Comparison of ENCODE assay signal across 33 cellular contexts in the genomic region with DNA sequence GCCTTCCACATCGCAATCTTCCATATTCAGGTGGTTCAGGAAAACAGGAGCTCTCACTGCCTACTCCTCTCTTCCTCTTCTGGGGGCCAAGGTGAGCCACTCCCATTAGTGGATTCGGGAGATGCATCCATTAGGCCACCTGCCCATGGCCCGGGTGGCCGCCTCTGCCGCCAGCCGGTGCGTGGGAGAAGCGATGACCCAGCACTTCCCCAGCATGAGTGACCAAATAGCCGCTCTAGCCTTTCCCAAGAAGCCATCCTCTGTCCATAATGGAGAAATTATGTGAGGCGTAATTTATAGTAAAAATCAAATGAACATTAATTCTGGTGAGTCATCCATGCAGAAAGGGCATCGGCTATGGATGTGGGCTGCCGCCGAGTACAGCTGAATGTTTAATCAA.
"Had no signal": no experiment of that assay in that cellular context is flagged by ENCODE, and none has a peak within 500 bp of the region (broad histone marks: within the 10 kb centered on the region; RNA-seq: fewer than 3 reads in every experiment).

No MANE protein-coding gene starts in this region.

- H3K36me3 Mint-ChIP-seq: activated naive CD4-positive, alpha-beta T cell treated with anti-CD3 and anti-CD28 coated beads, Interleukin-2, amount 50 U/mL, for 24 hours had no signal

- H3K36me3 ChIP-seq: adrenal gland, breast epithelium had no signal

- H3K9me3 Mint-ChIP-seq: activated B cell treated with CpG ODN at 0.5 μM for 24 hours; activated CD4-positive, alpha-beta memory T cell treated with anti-CD3 and anti-CD28 coated beads for 36 hours; activated naive CD4-positive, alpha-beta T cell treated with anti-CD3 and anti-CD28 coated beads, Interleukin-2, amount 50 U/mL, for 24 hours; activated T-cell treated with anti-CD3 and anti-CD28 coated beads, Interleukin-2, amount 50 U/mL, for 4 hours; activated T-helper 1 cell treated with anti-CD3 and anti-CD28 coated beads, Interleukin-12 subunit alpha, Interleukin-12 subunit beta, Interleukin-2, Interleukin-4 antibody, amounts not matched to agents 30 ng/mL and 10 ng/mL and 1 ng/mL, durations not matched to agents 14 hours and 24 hours and 36 hours had no signal

- H3K27ac ChIP-seq: adrenal gland, body of pancreas, breast epithelium, PC-9, VCaP had no signal

- DNase-seq: activated B cell treated with CpG ODN at 0.5 μM for 24 hours; activated CD4-positive, alpha-beta memory T cell treated with anti-CD3 and anti-CD28 coated beads for 36 hours; activated CD4-positive, alpha-beta T cell treated with anti-CD3 and anti-CD28 coated beads for 4 hours; activated CD4-positive, alpha-beta T cell treated with anti-CD3 and anti-CD28 coated beads, Interleukin-2, amount 50 U/mL, for 1 hour; activated CD4-positive, CD25-positive, alpha-beta regulatory T cell treated with anti-CD3 and anti-CD28 coated beads, Interleukin-2, amount 50 U/mL, for 72 hours; activated CD8-positive, alpha-beta memory T cell treated with anti-CD3 and anti-CD28 coated beads, Interleukin-2, amount 50 U/mL, for 4 hours; activated effector memory CD4-positive, alpha-beta T cell treated with Interleukin-2 at 50 U/mL for 16 hours; activated T-cell treated with anti-CD3 and anti-CD28 coated beads for 4 hours; activated T-cell treated with anti-CD3 and anti-CD28 coated beads, Interleukin-2, amount 50 U/mL, for 4 hours; adrenal gland; MM.1S; MV-4-11; NCI-H1092; NCI-H1436 treated with DMSO at 0.1 percent for 48 hours; NCI-H1694 treated with DMSO at 0.1 percent for 48 hours; NCI-H2029; NCI-H510A; NCI-H526; NCI-H748 treated with DMSO at 0.1 percent for 48 hours; NK-92 treated with Interleukin-12 subunit alpha and Interleukin-12 subunit beta, amount 100 ng/mL, for 24 hours; PC-9; Right ventricle myocardium superior; SW 1271; T-helper 1 cell; T-helper 2 cell; T-helper 9 cell had no signal

- H3K4me2 ChIP-seq: PC-9 had no signal

- H3K4me3 Mint-ChIP-seq: activated B cell treated with CpG ODN at 0.5 μM for 24 hours; activated CD4-positive, alpha-beta memory T cell treated with anti-CD3 and anti-CD28 coated beads for 36 hours; activated naive CD4-positive, alpha-beta T cell treated with anti-CD3 and anti-CD28 coated beads, Interleukin-2, amount 50 U/mL, for 24 hours; activated T-cell treated with anti-CD3 and anti-CD28 coated beads, Interleukin-2, amount 50 U/mL, for 4 hours; activated T-helper 1 cell treated with anti-CD3 and anti-CD28 coated beads, Interleukin-12 subunit alpha, Interleukin-12 subunit beta, Interleukin-2, Interleukin-4 antibody, amounts not matched to agents 30 ng/mL and 10 ng/mL and 1 ng/mL, durations not matched to agents 14 hours and 24 hours and 36 hours had no signal

- H3K27me3 ChIP-seq: adrenal gland, body of pancreas had no signal

- H3K27ac Mint-ChIP-seq: activated B cell treated with CpG ODN at 0.5 μM for 24 hours; activated CD4-positive, alpha-beta memory T cell treated with anti-CD3 and anti-CD28 coated beads for 36 hours; activated naive CD4-positive, alpha-beta T cell treated with anti-CD3 and anti-CD28 coated beads, Interleukin-2, amount 50 U/mL, for 24 hours; activated T-helper 1 cell treated with anti-CD3 and anti-CD28 coated beads, Interleukin-12 subunit alpha, Interleukin-12 subunit beta, Interleukin-2, Interleukin-4 antibody, amounts not matched to agents 30 ng/mL and 10 ng/mL and 1 ng/mL, durations not matched to agents 14 hours and 24 hours and 36 hours had no signal

- FAIRE-seq: astrocyte, RCC 7860 had no signal

- H3K4me3 ChIP-seq: adrenal gland, body of pancreas, breast epithelium, PC-9 had no signal

- H3K4me1 Mint-ChIP-seq: activated B cell treated with CpG ODN at 0.5 μM for 24 hours; activated naive CD4-positive, alpha-beta T cell treated with anti-CD3 and anti-CD28 coated beads, Interleukin-2, amount 50 U/mL, for 24 hours had no signal

- H2AFZ ChIP-seq: PC-9 had no signal

- ATAC-seq: body of pancreas had no signal

- H3K4me1 ChIP-seq: adrenal gland, body of pancreas, breast epithelium had no signal

- H3K9me3 ChIP-seq: adrenal gland, body of pancreas, breast epithelium had no signal
